1 cellular context compared by ENCODE assay signal in the genomic region with DNA sequence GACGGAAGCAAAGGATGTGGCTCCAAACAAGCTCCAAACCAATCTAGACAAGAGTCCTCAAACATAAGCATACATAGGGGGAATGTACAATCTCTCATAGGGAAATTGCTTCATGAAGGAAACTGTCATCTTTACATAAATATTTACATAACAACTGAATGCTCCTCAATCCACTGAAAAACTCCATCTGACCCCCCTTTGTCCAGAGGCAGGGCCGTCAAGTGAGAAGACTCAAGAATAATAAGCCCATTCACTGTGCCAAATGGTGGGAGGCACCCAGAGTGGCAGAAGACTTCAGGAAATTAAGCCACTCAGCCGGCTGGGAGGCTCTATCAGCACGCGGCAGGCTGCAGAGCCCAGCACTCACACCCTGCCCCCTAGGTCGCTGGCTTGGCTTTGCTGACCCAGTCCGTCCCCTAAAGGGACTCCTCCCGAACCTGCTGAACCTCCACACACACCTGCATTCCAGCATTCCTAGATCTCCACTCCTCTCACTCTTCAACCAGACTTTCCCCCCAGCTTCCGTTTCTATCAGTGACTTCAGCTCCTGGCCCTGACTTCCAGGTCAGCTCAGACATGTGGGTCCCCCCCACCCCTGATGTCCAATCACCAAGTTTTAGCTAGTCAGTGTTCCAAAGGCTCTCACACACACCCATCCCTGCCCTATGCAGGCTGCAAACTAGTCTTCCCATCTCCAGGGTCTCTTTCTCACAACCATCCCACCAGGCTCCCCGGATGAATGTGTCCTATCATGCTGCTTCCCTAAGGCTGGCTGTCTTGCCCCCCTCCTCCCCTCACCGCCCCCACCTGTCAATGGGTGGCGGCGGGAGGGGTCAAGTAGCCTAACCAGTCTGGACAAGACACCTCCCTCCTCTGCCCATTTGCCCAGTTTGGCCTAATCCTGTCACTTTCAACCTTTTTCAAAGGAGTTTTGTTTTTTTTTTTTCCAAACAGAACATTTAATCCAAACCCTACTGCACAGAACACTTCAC.
TF ChIP-seq lines count a peak whose summit lies in the region.

No MANE protein-coding gene starts in this region.

TF ChIP-seq in K562, 482 proteins besides CTCF, POLR2A, EP300 and RAD21 (continued from another document):
- TF ChIP-seq, protein P1, sequence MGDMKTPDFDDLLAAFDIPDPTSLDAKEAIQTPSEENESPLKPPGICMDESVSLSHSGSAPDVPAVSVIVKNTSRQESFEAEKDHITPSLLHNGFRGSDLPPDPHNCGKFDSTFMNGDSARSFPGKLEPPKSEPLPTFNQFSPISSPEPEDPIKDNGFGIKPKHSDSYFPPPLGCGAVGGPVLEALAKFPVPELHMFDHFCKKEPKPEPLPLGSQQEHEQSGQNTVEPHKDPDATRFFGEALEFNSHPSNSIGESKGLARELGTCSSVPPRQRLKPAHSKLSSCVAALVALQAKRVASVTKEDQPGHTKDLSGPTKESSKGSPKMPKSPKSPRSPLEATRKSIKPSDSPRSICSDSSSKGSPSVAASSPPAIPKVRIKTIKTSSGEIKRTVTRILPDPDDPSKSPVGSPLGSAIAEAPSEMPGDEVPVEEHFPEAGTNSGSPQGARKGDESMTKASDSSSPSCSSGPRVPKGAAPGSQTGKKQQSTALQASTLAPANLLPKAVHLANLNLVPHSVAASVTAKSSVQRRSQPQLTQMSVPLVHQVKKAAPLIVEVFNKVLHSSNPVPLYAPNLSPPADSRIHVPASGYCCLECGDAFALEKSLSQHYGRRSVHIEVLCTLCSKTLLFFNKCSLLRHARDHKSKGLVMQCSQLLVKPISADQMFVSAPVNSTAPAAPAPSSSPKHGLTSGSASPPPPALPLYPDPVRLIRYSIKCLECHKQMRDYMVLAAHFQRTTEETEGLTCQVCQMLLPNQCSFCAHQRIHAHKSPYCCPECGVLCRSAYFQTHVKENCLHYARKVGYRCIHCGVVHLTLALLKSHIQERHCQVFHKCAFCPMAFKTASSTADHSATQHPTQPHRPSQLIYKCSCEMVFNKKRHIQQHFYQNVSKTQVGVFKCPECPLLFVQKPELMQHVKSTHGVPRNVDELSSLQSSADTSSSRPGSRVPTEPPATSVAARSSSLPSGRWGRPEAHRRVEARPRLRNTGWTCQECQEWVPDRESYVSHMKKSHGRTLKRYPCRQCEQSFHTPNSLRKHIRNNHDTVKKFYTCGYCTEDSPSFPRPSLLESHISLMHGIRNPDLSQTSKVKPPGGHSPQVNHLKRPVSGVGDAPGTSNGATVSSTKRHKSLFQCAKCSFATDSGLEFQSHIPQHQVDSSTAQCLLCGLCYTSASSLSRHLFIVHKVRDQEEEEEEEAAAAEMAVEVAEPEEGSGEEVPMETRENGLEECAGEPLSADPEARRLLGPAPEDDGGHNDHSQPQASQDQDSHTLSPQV (IDR thresholded peaks at IDR 0.05), result peak; percentile 63
- TF ChIP-seq CBFA2T3 (IDR thresholded peaks at IDR 0.05), result peak; percentile 74
- peak; percentile 57; the same call in 1 of the 2 replicates for TF ChIP-seq L3MBTL2 (IDR thresholded peaks at IDR 0.05)
- TF ChIP-seq, protein P2, sequence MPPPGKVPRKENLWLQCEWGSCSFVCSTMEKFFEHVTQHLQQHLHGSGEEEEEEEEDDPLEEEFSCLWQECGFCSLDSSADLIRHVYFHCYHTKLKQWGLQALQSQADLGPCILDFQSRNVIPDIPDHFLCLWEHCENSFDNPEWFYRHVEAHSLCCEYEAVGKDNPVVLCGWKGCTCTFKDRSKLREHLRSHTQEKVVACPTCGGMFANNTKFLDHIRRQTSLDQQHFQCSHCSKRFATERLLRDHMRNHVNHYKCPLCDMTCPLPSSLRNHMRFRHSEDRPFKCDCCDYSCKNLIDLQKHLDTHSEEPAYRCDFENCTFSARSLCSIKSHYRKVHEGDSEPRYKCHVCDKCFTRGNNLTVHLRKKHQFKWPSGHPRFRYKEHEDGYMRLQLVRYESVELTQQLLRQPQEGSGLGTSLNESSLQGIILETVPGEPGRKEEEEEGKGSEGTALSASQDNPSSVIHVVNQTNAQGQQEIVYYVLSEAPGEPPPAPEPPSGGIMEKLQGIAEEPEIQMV (tag; conservative IDR thresholded peaks at IDR 0.05; ENCODE audit: low read depth), result no peak
- peak in 1 of 2 experiments; percentile 52; a peak in 2 of 4 replicates for TF ChIP-seq MNT (conservative IDR thresholded peaks at IDR 0.05)
